In genomic region chr16:1645914-1646525, GRCh38 we compare ENCODE assay signal across 8 cellular contexts. TPM values are rescaled to one million over a fixed set of nuclear protein-coding genes. Genes with fewer than 3 reads are reported as not detected.
DNase-seq lines count a peak whose midpoint lies in the region; ATAC-seq, FAIRE-seq and TF ChIP-seq lines count a peak whose summit lies in the region.

No MANE protein-coding gene starts in this region.

- H3K4me3 ChIP-seq in HL-60 (replicated peaks; ENCODE audit: insufficient read depth, low read length), result no peak overlapping the region
- no peak overlapping the region for H3K4me3 ChIP-seq in H1 (ENCODE audit: extremely low read depth in 1 of 4, insufficient read depth in 2 of 4, low read depth in 3 of 4, low read length in 4 of 4)

- no peak overlapping the region for H2BK5ac ChIP-seq in H1 (ENCODE audit: low read depth, low read length)

- H3K36me3 ChIP-seq in H1 (ENCODE audit: control insufficient read depth in 2 of 4, insufficient read depth in 4 of 4, low read length in 3 of 4), result peaks cover 4 to 26% (median 15%) of the 10 kb centered on the region in 4 experiments; a peak in 7 of 8 replicates

- H4K91ac ChIP-seq in H1 (replicated peaks; ENCODE audit: insufficient read length, low read length), result no peak overlapping the region

- peak; percentile 91 for ATAC-seq in activated CD4-positive, CD25-positive, alpha-beta regulatory T cell treated with anti-CD3 and anti-CD28 coated beads, Interleukin-2, amount 50 U/mL, for 24 hours
- ATAC-seq in GM21576 (IDR thresholded peaks at IDR 0.05; ENCODE audit: unreplicated experiment) (no peak), HG02571 (IDR thresholded peaks at IDR 0.05; ENCODE audit: unreplicated experiment) (no peak)

- H3K56ac ChIP-seq in H1 (replicated peaks; ENCODE audit: insufficient read length, low read depth, low read length), result no peak overlapping the region

- H3K4me2 ChIP-seq in H1 (ENCODE audit: insufficient read depth in 1 of 2, low read depth in 2 of 2, low read length in 2 of 2), result no peak overlapping the region

- TF ChIP-seq CTCF in HL-60 (IDR thresholded peaks at IDR 0.05; ENCODE audit: insufficient read depth, low read length) (no peak), H1 (IDR thresholded peaks at IDR 0.05; ENCODE audit: control extremely low read depth in 1 of 3, insufficient read depth in 1 of 3, low read depth in 1 of 3, low read length in 3 of 3) (no peak)

- no peak overlapping the region for H3K4ac ChIP-seq in H1 (replicated peaks; ENCODE audit: insufficient read length, low read depth, low read length)

- H3K27ac ChIP-seq in HL-60 (replicated peaks) (peak overlapping the region; percentile 90), H1 (ENCODE audit: low read depth, low read length) (no peak overlapping the region)

- H3K79me1 ChIP-seq in H1 (ENCODE audit: low read depth, low read length), result peaks cover 12% of the 10 kb centered on the region

- POLR2A ChIA-PET in H1 (lab: Charles Lee; ENCODE audit: partially characterized antibody), result no interaction called here

- H3K23me2 ChIP-seq in H1 (ENCODE audit: low read depth, low read length), result no peaks in the 10 kb centered on the region

- no peak overlapping the region for H2BK120ac ChIP-seq in H1 (replicated peaks; ENCODE audit: low read depth, low read length)

- H3K79me2 ChIP-seq in H1 (ENCODE audit: control insufficient read depth in 1 of 2, insufficient read depth in 2 of 2, low read length in 2 of 2), result peaks cover 0 to under 1% of the 10 kb centered on the region in 2 experiments; a peak in 1 of 4 replicates

- no peaks in the 10 kb centered on the region for H3K9me3 ChIP-seq in H1 (ENCODE audit: insufficient read depth in 2 of 2, low read depth in 1 of 2, low read length in 1 of 2)

- H3K9ac ChIP-seq in H1 (replicated peaks in 1 of 4; ENCODE audit: extremely low read depth in 1 of 4, low read depth in 3 of 4, low read length in 3 of 4), result 0 out of 7 replicates have a peak overlapping the region, but pooled peaks of 1 of the 4 experiments have one; percentile 10

- H3K18ac ChIP-seq in H1 (ENCODE audit: extremely low read depth, low read length), result no peak overlapping the region

- WGBS in H1 (ENCODE audit: extremely low coverage in 1 of 2, insufficient coverage in 1 of 2, insufficient read length in 1 of 2, insufficient replicate concordance in 2 of 2, low coverage in 1 of 2, low lambda C conversion rate in 2 of 2, missing lambda C conversion rate in 1 of 2), 2 experiments, result 89% methylated on average over 13 of the region's 13 CpGs; no CpG with 5 or more reads in 1 of the 2 experiments

- no peak for FAIRE-seq in H1 (lab: Jason Lieb, UNC)

- no peak overlapping the region for H2AK5ac ChIP-seq in H1 (ENCODE audit: low read depth, low read length)

- CTCF ChIA-PET in H1 (lab: Charles Lee; ENCODE audit: partially characterized antibody), result interaction anchor here (0.6 to 1.9 kb wide), 3 partner anchors 14 to 496 kb away, joined by 3 to 4 read pairs (median 3); no protein-coding TSS in a partner anchor

- no peak overlapping the region for H2BK15ac ChIP-seq in H1 (ENCODE audit: low read length)

- peaks cover 0 to 2% (median 0%) of the 10 kb centered on the region in 4 experiments; a peak in 1 of 7 replicates for H3K4me1 ChIP-seq in H1 (replicated peaks in 1 of 4; ENCODE audit: control insufficient read depth in 3 of 4, insufficient read depth in 4 of 4, low read length in 3 of 4)

- no peak overlapping the region for H3K14ac ChIP-seq in H1 (ENCODE audit: insufficient read length)

- H4K8ac ChIP-seq in H1 (ENCODE audit: extremely low read depth, insufficient read depth, low read length), result no peak overlapping the region

- no peak overlapping the region for H2BK20ac ChIP-seq in H1 (ENCODE audit: low read length)

- peaks cover 12 to 15% of the 10 kb centered on the region in 2 experiments for H4K20me1 ChIP-seq in H1 (replicated peaks in 1 of 2; ENCODE audit: control insufficient read depth in 1 of 2, insufficient read depth in 2 of 2, low read length in 2 of 2)

- no peak for TF ChIP-seq RAD21 in H1 (IDR thresholded peaks at IDR 0.05 in 1 of 2, conservative IDR thresholded peaks at IDR 0.05 in 1 of 2; ENCODE audit: low read depth in 2 of 2, low read length in 2 of 2)

- no peak for TF ChIP-seq POLR2A in H1 (IDR thresholded peaks at IDR 0.05; ENCODE audit: control extremely low read depth in 1 of 2, low read depth in 2 of 2, low read length in 2 of 2)

- DNase-seq in HL-60 (ENCODE audit: low read depth in 1 of 2, low spot score in 1 of 2), result peak; percentile 55 to 84
- no peak for DNase-seq in H1 (ENCODE audit: low read depth in 1 of 2, low spot score in 2 of 2)
- DNase-seq in stimulated activated CD8-positive, alpha-beta memory T cell treated with anti-CD3 and anti-CD28 coated beads, Interleukin-12 subunit alpha, Interleukin-12 subunit beta, amount 100 ng/mL, for 1 hour (ENCODE audit: low read depth), result peak; percentile 22
- DNase-seq in NCI-H2171 (lab: John Stamatoyannopoulos, UW), result no peak
- no peak for DNase-seq in NK-92 treated with Interleukin-12 subunit alpha and Interleukin-12 subunit beta, amount 100 ng/mL, for 24 hours (lab: John Stamatoyannopoulos, UW)

- no peak overlapping the region for H2BK12ac ChIP-seq in H1 (ENCODE audit: low read depth, low read length)

- no peaks in the 10 kb centered on the region for H3K27me3 ChIP-seq in HL-60 (ENCODE audit: insufficient read depth, poor library complexity, severe bottlenecking)
- H3K27me3 ChIP-seq in H1 (replicated peaks in 1 of 4; ENCODE audit: control insufficient read depth in 3 of 4, extremely low read depth in 1 of 4, insufficient read depth in 3 of 4, low read length in 3 of 4), result no peaks in the 10 kb centered on the region

- no peak overlapping the region for H3K23ac ChIP-seq in H1 (ENCODE audit: insufficient read length)

- no peak overlapping the region for H4K5ac ChIP-seq in H1 (ENCODE audit: insufficient read length, low read depth, low read length)

- H2AFZ ChIP-seq in H1 (ENCODE audit: low read length), result no peak overlapping the region

- no peak for TF ChIP-seq EP300 in H1 (IDR thresholded peaks at IDR 0.05; ENCODE audit: borderline replicate concordance in 1 of 2, low read depth in 2 of 2, low read length in 2 of 2)

TF ChIP-seq in H1, 55 proteins besides CTCF, POLR2A, EP300 and RAD21:
- TF ChIP-seq JUND (IDR thresholded peaks at IDR 0.05; ENCODE audit: low read length), result peak; percentile 26; the same call in 1 of the 2 replicates
- TF ChIP-seq KDM1A (IDR thresholded peaks at IDR 0.05; ENCODE audit: borderline replicate concordance, low read length), result no peak

RNA-seq across cellular contexts. Expression of gene JPT2, which starts 32.1 kb away (rescaled TPM):
- 197 and 199 TPM in 2 replicates for total RNA-seq in H1 (2021; fragmentation: NEBNext Ultra II Directional; extraction: Animal tissue kit (Norgen Biotek cat#: 25700))
- polyA plus RNA-seq in H1 (2011; rRNA removed), result 67.6 and 70.8 TPM in 2 replicates
- polyA plus RNA-seq in H1 (2011; cell fraction: cytosol; rRNA removed), result 86.6 TPM
- 66.1 TPM for polyA plus RNA-seq in H1 (2011; cell fraction: nucleus; rRNA removed)
- polyA plus RNA-seq in H1 (2012, experiment 1 of 2), result 108 to 121 TPM (median 116 TPM) in 4 replicates
- polyA plus RNA-seq in H1 (2012, experiment 2 of 2), result 65.0 TPM
- 101 TPM for polyA plus RNA-seq in H1 (2013, experiment 1 of 2)
- 104 TPM for polyA plus RNA-seq in H1 (2013, experiment 2 of 2)
- 76.5 and 91.0 TPM in 2 replicates for polyA minus RNA-seq in H1 (2011; rRNA and poly(A)+ RNA removed)
- polyA minus RNA-seq in H1 (2011; cell fraction: cytosol; rRNA and poly(A)+ RNA removed), result 55.5 TPM
- polyA minus RNA-seq in H1 (2011; cell fraction: nucleus; rRNA and poly(A)+ RNA removed), result 37.6 TPM

RNA-seq across cellular contexts. Expression of gene CRAMP1, which starts 33.9 kb away (rescaled TPM):
- total RNA-seq in H1 (2021; fragmentation: NEBNext Ultra II Directional; extraction: Animal tissue kit (Norgen Biotek cat#: 25700)), result 23.2 and 26.2 TPM in 2 replicates
- polyA plus RNA-seq in H1 (2011; rRNA removed), result 19.2 and 31.0 TPM in 2 replicates
- 13.1 TPM for polyA plus RNA-seq in H1 (2011; cell fraction: cytosol; rRNA removed)
- 52.6 TPM for polyA plus RNA-seq in H1 (2011; cell fraction: nucleus; rRNA removed)
- 16.3 to 23.4 TPM (median 19.7 TPM) in 4 replicates for polyA plus RNA-seq in H1 (2012, experiment 1 of 2)
- 8.7 TPM for polyA plus RNA-seq in H1 (2012, experiment 2 of 2)
- polyA plus RNA-seq in H1 (2013, experiment 1 of 2), result 10.7 TPM
- polyA plus RNA-seq in H1 (2013, experiment 2 of 2), result 11.4 TPM
- 20.1 and 23.0 TPM in 2 replicates for polyA minus RNA-seq in H1 (2011; rRNA and poly(A)+ RNA removed)
- 13.2 TPM for polyA minus RNA-seq in H1 (2011; cell fraction: cytosol; rRNA and poly(A)+ RNA removed)
- polyA minus RNA-seq in H1 (2011; cell fraction: nucleus; rRNA and poly(A)+ RNA removed), result 18.7 TPM

RNA-seq across cellular contexts. Expression of gene IFT140, which starts 34.1 kb away (rescaled TPM):
- 20.6 and 20.9 TPM in 2 replicates for total RNA-seq in H1 (2021; fragmentation: NEBNext Ultra II Directional; extraction: Animal tissue kit (Norgen Biotek cat#: 25700))
- 9.7 and 16.1 TPM in 2 replicates for polyA plus RNA-seq in H1 (2011; rRNA removed)
- polyA plus RNA-seq in H1 (2011; cell fraction: cytosol; rRNA removed), result 12.5 TPM
- polyA plus RNA-seq in H1 (2011; cell fraction: nucleus; rRNA removed), result 49.0 TPM
- polyA plus RNA-seq in H1 (2012, experiment 1 of 2), result 14.1 to 26.4 TPM (median 19.7 TPM) in 4 replicates
- 12.9 TPM for polyA plus RNA-seq in H1 (2012, experiment 2 of 2)
- 8.0 TPM for polyA plus RNA-seq in H1 (2013, experiment 1 of 2)
- 7.3 TPM for polyA plus RNA-seq in H1 (2013, experiment 2 of 2)
- polyA minus RNA-seq in H1 (2011; rRNA and poly(A)+ RNA removed), result 26.4 and 41.3 TPM in 2 replicates
- polyA minus RNA-seq in H1 (2011; cell fraction: cytosol; rRNA and poly(A)+ RNA removed), result 15.2 TPM
- polyA minus RNA-seq in H1 (2011; cell fraction: nucleus; rRNA and poly(A)+ RNA removed), result 43.1 TPM

RNA-seq across cellular contexts. Expression of gene MAPK8IP3, which starts 60.0 kb away (rescaled TPM):
- total RNA-seq in H1 (2021; fragmentation: NEBNext Ultra II Directional; extraction: Animal tissue kit (Norgen Biotek cat#: 25700)), result 41.4 and 43.4 TPM in 2 replicates
- polyA plus RNA-seq in H1 (2011; rRNA removed), result 16.9 and 27.9 TPM in 2 replicates
- 32.3 TPM for polyA plus RNA-seq in H1 (2011; cell fraction: cytosol; rRNA removed)
- polyA plus RNA-seq in H1 (2011; cell fraction: nucleus; rRNA removed), result 174 TPM
- polyA plus RNA-seq in H1 (2012, experiment 1 of 2), result 31.6 to 50.2 TPM (median 47.8 TPM) in 4 replicates
- 19.0 TPM for polyA plus RNA-seq in H1 (2012, experiment 2 of 2)
- 28.5 TPM for polyA plus RNA-seq in H1 (2013, experiment 1 of 2)
- polyA plus RNA-seq in H1 (2013, experiment 2 of 2), result 25.8 TPM
- 20.9 and 23.0 TPM in 2 replicates for polyA minus RNA-seq in H1 (2011; rRNA and poly(A)+ RNA removed)
- polyA minus RNA-seq in H1 (2011; cell fraction: cytosol; rRNA and poly(A)+ RNA removed), result 32.1 TPM
- 67.2 TPM for polyA minus RNA-seq in H1 (2011; cell fraction: nucleus; rRNA and poly(A)+ RNA removed)

Comparison
In these comparisons a context has a peak if more than half of its experiments do, and no peak if none do; other contexts are left out.
1. DNase-seq: peak in HL-60 (2 of 2) and stimulated activated CD8-positive, alpha-beta memory T cell treated with anti-CD3 and anti-CD28 coated beads, Interleukin-12 subunit alpha, Interleukin-12 subunit beta, amount 100 ng/mL, for 1 hour (single experiment); none in H1 (0 of 2), NCI-H2171 (single experiment) and NK-92 treated with Interleukin-12 subunit alpha and Interleukin-12 subunit beta, amount 100 ng/mL, for 24 hours (single experiment).
2. ATAC-seq: peak in activated CD4-positive, CD25-positive, alpha-beta regulatory T cell treated with anti-CD3 and anti-CD28 coated beads, Interleukin-2, amount 50 U/mL, for 24 hours (2 of 2); none in GM21576 (single experiment) and HG02571 (single experiment).